Comparison of ENCODE assay signal across 2 cellular contexts in the genomic region with DNA sequence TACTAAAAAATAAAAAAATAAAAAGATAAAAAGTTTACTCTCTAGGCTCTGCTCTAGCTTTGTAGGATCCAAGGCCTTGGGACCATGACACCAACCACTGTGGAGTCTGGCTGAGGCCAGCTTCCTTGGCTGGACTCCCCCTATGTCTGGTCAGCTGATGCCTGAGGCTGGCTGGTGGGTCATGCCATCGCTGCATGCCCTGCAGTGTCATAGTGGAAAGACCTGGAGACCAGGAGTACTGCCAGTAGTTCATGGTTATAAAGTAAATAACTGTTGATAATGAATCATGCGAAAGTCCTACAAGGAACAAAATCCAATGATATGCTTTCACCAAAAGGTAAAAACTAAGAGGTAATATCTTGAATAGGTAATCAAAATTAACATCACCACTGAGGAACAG.
TF ChIP-seq lines count a peak whose summit lies in the region.

No MANE protein-coding gene starts in this region.

TF ChIP-seq in GM23338, 12 proteins besides CTCF, POLR2A, EP300 and RAD21:
- TF ChIP-seq ZNF462 (CRISPR knock-in tag; IDR thresholded peaks at IDR 0.05) = no peak
- no peak for TF ChIP-seq ZNF114 (CRISPR knock-in tag; IDR thresholded peaks at IDR 0.05)
- TF ChIP-seq, protein P1, sequence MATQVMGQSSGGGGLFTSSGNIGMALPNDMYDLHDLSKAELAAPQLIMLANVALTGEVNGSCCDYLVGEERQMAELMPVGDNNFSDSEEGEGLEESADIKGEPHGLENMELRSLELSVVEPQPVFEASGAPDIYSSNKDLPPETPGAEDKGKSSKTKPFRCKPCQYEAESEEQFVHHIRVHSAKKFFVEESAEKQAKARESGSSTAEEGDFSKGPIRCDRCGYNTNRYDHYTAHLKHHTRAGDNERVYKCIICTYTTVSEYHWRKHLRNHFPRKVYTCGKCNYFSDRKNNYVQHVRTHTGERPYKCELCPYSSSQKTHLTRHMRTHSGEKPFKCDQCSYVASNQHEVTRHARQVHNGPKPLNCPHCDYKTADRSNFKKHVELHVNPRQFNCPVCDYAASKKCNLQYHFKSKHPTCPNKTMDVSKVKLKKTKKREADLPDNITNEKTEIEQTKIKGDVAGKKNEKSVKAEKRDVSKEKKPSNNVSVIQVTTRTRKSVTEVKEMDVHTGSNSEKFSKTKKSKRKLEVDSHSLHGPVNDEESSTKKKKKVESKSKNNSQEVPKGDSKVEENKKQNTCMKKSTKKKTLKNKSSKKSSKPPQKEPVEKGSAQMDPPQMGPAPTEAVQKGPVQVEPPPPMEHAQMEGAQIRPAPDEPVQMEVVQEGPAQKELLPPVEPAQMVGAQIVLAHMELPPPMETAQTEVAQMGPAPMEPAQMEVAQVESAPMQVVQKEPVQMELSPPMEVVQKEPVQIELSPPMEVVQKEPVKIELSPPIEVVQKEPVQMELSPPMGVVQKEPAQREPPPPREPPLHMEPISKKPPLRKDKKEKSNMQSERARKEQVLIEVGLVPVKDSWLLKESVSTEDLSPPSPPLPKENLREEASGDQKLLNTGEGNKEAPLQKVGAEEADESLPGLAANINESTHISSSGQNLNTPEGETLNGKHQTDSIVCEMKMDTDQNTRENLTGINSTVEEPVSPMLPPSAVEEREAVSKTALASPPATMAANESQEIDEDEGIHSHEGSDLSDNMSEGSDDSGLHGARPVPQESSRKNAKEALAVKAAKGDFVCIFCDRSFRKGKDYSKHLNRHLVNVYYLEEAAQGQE (IDR thresholded peaks at IDR 0.05; ENCODE audit: unreplicated experiment) = no peak
- no peak for TF ChIP-seq ETS1 (IDR thresholded peaks at IDR 0.05)
- no peak for TF ChIP-seq POLR2AphosphoS5 (IDR thresholded peaks at IDR 0.05; ENCODE audit: low read depth)
- no peak for TF ChIP-seq STAT1 (IDR thresholded peaks at IDR 0.05; ENCODE audit: unreplicated experiment)
TF ChIP-seq in GM23338: peak in this region for 0.

TF ChIP-seq in WTC11, 78 proteins besides CTCF, POLR2A, EP300 and RAD21 (continued from another document):
- TF ChIP-seq, protein P2, sequence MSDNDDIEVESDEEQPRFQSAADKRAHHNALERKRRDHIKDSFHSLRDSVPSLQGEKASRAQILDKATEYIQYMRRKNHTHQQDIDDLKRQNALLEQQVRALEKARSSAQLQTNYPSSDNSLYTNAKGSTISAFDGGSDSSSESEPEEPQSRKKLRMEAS (CRISPR knock-in tag; IDR thresholded peaks at IDR 0.05) = no peak
- TF ChIP-seq ZNF671 (CRISPR knock-in tag; IDR thresholded peaks at IDR 0.05) (no peak), FOXP1 (CRISPR knock-in tag; IDR thresholded peaks at IDR 0.05; ENCODE audit: borderline replicate concordance) (no peak), ZNF121 (CRISPR knock-in tag; IDR thresholded peaks at IDR 0.05) (no peak), NFATC4 (CRISPR knock-in tag; IDR thresholded peaks at IDR 0.05) (no peak), ATF6 (CRISPR knock-in tag; IDR thresholded peaks at IDR 0.05) (no peak)
- TF ChIP-seq, protein P3, sequence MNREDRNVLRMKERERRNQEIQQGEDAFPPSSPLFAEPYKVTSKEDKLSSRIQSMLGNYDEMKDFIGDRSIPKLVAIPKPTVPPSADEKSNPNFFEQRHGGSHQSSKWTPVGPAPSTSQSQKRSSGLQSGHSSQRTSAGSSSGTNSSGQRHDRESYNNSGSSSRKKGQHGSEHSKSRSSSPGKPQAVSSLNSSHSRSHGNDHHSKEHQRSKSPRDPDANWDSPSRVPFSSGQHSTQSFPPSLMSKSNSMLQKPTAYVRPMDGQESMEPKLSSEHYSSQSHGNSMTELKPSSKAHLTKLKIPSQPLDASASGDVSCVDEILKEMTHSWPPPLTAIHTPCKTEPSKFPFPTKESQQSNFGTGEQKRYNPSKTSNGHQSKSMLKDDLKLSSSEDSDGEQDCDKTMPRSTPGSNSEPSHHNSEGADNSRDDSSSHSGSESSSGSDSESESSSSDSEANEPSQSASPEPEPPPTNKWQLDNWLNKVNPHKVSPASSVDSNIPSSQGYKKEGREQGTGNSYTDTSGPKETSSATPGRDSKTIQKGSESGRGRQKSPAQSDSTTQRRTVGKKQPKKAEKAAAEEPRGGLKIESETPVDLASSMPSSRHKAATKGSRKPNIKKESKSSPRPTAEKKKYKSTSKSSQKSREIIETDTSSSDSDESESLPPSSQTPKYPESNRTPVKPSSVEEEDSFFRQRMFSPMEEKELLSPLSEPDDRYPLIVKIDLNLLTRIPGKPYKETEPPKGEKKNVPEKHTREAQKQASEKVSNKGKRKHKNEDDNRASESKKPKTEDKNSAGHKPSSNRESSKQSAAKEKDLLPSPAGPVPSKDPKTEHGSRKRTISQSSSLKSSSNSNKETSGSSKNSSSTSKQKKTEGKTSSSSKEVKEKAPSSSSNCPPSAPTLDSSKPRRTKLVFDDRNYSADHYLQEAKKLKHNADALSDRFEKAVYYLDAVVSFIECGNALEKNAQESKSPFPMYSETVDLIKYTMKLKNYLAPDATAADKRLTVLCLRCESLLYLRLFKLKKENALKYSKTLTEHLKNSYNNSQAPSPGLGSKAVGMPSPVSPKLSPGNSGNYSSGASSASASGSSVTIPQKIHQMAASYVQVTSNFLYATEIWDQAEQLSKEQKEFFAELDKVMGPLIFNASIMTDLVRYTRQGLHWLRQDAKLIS (CRISPR knock-in tag; IDR thresholded peaks at IDR 0.05; ENCODE audit: borderline replicate concordance) = no peak
- TF ChIP-seq, protein P4, sequence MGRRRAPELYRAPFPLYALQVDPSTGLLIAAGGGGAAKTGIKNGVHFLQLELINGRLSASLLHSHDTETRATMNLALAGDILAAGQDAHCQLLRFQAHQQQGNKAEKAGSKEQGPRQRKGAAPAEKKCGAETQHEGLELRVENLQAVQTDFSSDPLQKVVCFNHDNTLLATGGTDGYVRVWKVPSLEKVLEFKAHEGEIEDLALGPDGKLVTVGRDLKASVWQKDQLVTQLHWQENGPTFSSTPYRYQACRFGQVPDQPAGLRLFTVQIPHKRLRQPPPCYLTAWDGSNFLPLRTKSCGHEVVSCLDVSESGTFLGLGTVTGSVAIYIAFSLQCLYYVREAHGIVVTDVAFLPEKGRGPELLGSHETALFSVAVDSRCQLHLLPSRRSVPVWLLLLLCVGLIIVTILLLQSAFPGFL (CRISPR knock-in tag; IDR thresholded peaks at IDR 0.05; ENCODE audit: borderline replicate concordance) = no peak
- TF ChIP-seq, protein P5, sequence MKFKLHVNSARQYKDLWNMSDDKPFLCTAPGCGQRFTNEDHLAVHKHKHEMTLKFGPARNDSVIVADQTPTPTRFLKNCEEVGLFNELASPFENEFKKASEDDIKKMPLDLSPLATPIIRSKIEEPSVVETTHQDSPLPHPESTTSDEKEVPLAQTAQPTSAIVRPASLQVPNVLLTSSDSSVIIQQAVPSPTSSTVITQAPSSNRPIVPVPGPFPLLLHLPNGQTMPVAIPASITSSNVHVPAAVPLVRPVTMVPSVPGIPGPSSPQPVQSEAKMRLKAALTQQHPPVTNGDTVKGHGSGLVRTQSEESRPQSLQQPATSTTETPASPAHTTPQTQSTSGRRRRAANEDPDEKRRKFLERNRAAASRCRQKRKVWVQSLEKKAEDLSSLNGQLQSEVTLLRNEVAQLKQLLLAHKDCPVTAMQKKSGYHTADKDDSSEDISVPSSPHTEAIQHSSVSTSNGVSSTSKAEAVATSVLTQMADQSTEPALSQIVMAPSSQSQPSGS (CRISPR knock-in tag; IDR thresholded peaks at IDR 0.05; ENCODE audit: borderline replicate concordance, low read depth) = no peak
- TF ChIP-seq, protein P6, sequence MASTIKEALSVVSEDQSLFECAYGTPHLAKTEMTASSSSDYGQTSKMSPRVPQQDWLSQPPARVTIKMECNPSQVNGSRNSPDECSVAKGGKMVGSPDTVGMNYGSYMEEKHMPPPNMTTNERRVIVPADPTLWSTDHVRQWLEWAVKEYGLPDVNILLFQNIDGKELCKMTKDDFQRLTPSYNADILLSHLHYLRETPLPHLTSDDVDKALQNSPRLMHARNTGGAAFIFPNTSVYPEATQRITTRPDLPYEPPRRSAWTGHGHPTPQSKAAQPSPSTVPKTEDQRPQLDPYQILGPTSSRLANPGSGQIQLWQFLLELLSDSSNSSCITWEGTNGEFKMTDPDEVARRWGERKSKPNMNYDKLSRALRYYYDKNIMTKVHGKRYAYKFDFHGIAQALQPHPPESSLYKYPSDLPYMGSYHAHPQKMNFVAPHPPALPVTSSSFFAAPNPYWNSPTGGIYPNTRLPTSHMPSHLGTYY (CRISPR knock-in tag; IDR thresholded peaks at IDR 0.05) = no peak
- TF ChIP-seq, protein P7, sequence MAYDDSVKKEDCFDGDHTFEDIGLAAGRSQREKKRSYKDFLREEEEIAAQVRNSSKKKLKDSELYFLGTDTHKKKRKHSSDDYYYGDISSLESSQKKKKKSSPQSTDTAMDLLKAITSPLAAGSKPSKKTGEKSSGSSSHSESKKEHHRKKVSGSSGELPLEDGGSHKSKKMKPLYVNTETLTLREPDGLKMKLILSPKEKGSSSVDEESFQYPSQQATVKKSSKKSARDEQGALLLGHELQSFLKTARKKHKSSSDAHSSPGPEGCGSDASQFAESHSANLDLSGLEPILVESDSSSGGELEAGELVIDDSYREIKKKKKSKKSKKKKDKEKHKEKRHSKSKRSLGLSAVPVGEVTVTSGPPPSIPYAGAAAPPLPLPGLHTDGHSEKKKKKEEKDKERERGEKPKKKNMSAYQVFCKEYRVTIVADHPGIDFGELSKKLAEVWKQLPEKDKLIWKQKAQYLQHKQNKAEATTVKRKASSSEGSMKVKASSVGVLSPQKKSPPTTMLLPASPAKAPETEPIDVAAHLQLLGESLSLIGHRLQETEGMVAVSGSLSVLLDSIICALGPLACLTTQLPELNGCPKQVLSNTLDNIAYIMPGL (CRISPR knock-in tag; IDR thresholded peaks at IDR 0.05) = no peak
